In the genomic region with DNA sequence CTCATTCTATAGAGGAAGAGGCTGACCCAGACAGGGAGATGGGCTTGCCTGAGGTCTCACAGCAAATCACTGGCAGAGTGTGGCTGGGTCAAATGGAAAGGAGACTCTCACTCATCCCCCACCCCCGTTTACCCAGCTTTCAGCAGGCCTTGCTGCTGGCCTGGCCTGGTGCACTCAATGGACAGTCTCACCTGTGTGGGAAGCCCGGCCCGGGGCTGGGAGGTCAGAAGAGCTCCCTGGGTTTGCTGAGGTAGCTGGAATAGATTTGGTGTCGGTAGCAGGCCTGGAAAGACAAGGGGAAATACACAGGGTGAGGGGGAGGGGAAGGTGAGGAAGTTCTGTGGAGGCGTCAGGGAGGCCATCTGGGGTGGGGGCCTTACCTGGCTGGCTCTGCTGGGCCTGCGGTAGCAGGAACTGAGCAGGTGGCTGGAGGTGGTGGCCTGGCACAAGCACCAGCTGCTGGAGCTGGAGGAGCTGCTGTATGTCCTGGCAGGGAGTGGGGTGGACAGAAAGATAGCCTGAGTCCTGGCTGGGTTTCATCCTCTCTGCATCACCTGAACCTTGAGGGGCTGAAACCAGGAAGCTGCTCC, we compare ENCODE assay signal across 32 cellular contexts. TPM values are rescaled to one million over a fixed set of nuclear protein-coding genes. Genes with fewer than 3 reads are reported as not detected.
DNase-seq lines count a peak whose midpoint lies in the region; ATAC-seq, FAIRE-seq and TF ChIP-seq lines count a peak whose summit lies in the region.
"Had no signal": no experiment of that assay in that cellular context is flagged by ENCODE, and none has a peak within 500 bp of the region (broad histone marks: within the 10 kb centered on the region; RNA-seq: fewer than 3 reads in every experiment).

No MANE protein-coding gene starts in this region.

- H3K9me3 ChIP-seq in pancreas = no peaks in the 10 kb centered on the region
- H3K9me3 ChIP-seq in CD8-positive, alpha-beta T cell (ENCODE audit: low read length) = no peaks in the 10 kb centered on the region
- H3K9me3 ChIP-seq: gastroesophageal sphincter, left ventricle myocardium inferior, transverse colon had no signal

- no peaks in the 10 kb centered on the region for H3K36me3 ChIP-seq in pancreas
- peaks cover 14% of the 10 kb centered on the region for H3K36me3 ChIP-seq in CD8-positive, alpha-beta T cell (ENCODE audit: insufficient read depth, low read length)
- H3K36me3 ChIP-seq: gastroesophageal sphincter, left ventricle myocardium inferior, transverse colon had no signal

- POLR2A ChIA-PET in CD8-positive, alpha-beta T cell (lab: Charles Lee) = no interaction called here

- WGBS in pancreas, 2 donors = 35 to 42% methylated on average over 6 of the region's 6 CpGs

- no peaks in the 10 kb centered on the region for H3K9me3 Mint-ChIP-seq in dendritic cell treated with granulocyte-macrophage colony-stimulating factor and Interleukin-4, amounts not matched to agents 40 ng/mL and 50 ng/mL, for 4 days
- H3K9me3 Mint-ChIP-seq in CD8-positive, alpha-beta T cell = no peaks in the 10 kb centered on the region
- H3K9me3 Mint-ChIP-seq: activated naive CD4-positive, alpha-beta T cell treated with anti-CD3 and anti-CD28 coated beads, Interleukin-2, amount 50 U/mL, for 72 hours; natural killer cell treated with Interleukin-12 subunit alpha and Interleukin-12 subunit beta and Interleukin-15 and Interleukin-18, amount 100 ng/mL, for 72 hours had no signal

- H3K27ac ChIP-seq in pancreas = peak overlapping the region; percentile 47 to 93 (median 74)
- H3K27ac ChIP-seq in CD8-positive, alpha-beta T cell (ENCODE audit: low read depth, low read length) = no peak overlapping the region
- H3K27ac ChIP-seq: gastroesophageal sphincter, left ventricle myocardium inferior, PC-9, skin epidermis, transverse colon had no signal

- intact Hi-C loops in dendritic cell treated with granulocyte-macrophage colony-stimulating factor and Interleukin-4, amounts not matched to agents 40 ng/mL and 50 ng/mL, for 4 days (cut with micrococcal nuclease) = no loop called here
- intact Hi-C loops in pancreas (cut with DNase I) = no loop called here
- intact Hi-C loops in CD8-positive, alpha-beta T cell (cut with DNase I, micrococcal nuclease) = no loop called here

- TF ChIP-seq CTCF in pancreas (IDR thresholded peaks at IDR 0.05) = no peak
- TF ChIP-seq CTCF in CD8-positive, alpha-beta T cell (IDR thresholded peaks at IDR 0.05) = no peak

- H3K4me1 Mint-ChIP-seq in dendritic cell treated with granulocyte-macrophage colony-stimulating factor and Interleukin-4, amounts not matched to agents 40 ng/mL and 50 ng/mL, for 4 days (ENCODE audit: low read depth) = no peaks in the 10 kb centered on the region
- no peaks in the 10 kb centered on the region for H3K4me1 Mint-ChIP-seq in CD8-positive, alpha-beta T cell (ENCODE audit: low read depth)

- H3K27me3 Mint-ChIP-seq in dendritic cell treated with granulocyte-macrophage colony-stimulating factor and Interleukin-4, amounts not matched to agents 40 ng/mL and 50 ng/mL, for 4 days = no peaks in the 10 kb centered on the region
- no peaks in the 10 kb centered on the region for H3K27me3 Mint-ChIP-seq in CD8-positive, alpha-beta T cell (ENCODE audit: low read depth)
- H3K27me3 Mint-ChIP-seq: natural killer cell treated with Interleukin-12 subunit alpha and Interleukin-12 subunit beta and Interleukin-15 and Interleukin-18, amount 100 ng/mL, for 72 hours had no signal

- peaks cover 20 to 28% (median 22%) of the 10 kb centered on the region in 3 donors for H3K4me1 ChIP-seq in pancreas
- H3K4me1 ChIP-seq in CD8-positive, alpha-beta T cell (ENCODE audit: insufficient read depth, low read length) = no peaks in the 10 kb centered on the region
- H3K4me1 ChIP-seq: left ventricle myocardium inferior had no signal

- FAIRE-seq in pancreas (lab: Jason Lieb, UNC) = no peak
- FAIRE-seq: D721Med, endometrium, GM12891, HepG2 had no signal

- peak; percentile 49 for DNase-seq in G401 (ENCODE audit: low spot score)
- peak; percentile 53 for DNase-seq in NCI-H2196 treated with DMSO at 0.1 percent for 48 hours (lab: John Stamatoyannopoulos, UW; ENCODE audit: unreplicated experiment)
- DNase-seq in pancreas = peak in 4 of 6 donors; percentile 58 to 77 (median 68)
- DNase-seq in CD8-positive, alpha-beta T cell = no peak
- DNase-seq in middle frontal gyrus (ENCODE audit: extremely low spot score, low spot score) = no peak
- DNase-seq: activated CD4-positive, alpha-beta T cell treated with anti-CD3 and anti-CD28 coated beads, Interleukin-2, amount 50 U/mL, for 48 hours; activated CD4-positive, CD25-positive, alpha-beta regulatory T cell; activated CD8-positive, alpha-beta memory T cell treated with anti-CD3 and anti-CD28 coated beads, Interleukin-2, amount 50 U/mL, for 48 hours; dermis blood vessel endothelial cell; hippocampal formation; Kasumi-1; left ventricle myocardium inferior; MV-4-11; NCI-H524; NK-92 treated with Interleukin-12 subunit alpha and Interleukin-12 subunit beta, amount 100 ng/mL, for 24 hours; retina; SIG-M5; stimulated activated CD8-positive, alpha-beta memory T cell treated with anti-CD3 and anti-CD28 coated beads, Interleukin-4, amount 100 ng/mL, for 48 hours; SW 1271; T1000; transverse colon had no signal

- no peak overlapping the region for H3K4me3 ChIP-seq in pancreas
- H3K4me3 ChIP-seq in CD8-positive, alpha-beta T cell (ENCODE audit: low read depth, low read length) = no peak overlapping the region
- H3K4me3 ChIP-seq: gastroesophageal sphincter, left ventricle myocardium inferior, PC-9, skin epidermis, transverse colon had no signal

- CTCF ChIA-PET in CD8-positive, alpha-beta T cell (lab: Charles Lee) = interaction anchor here (1.3 to 2.9 kb wide), 4 partner anchors 10 to 339 kb away, joined by 3 to 17 read pairs (median 5); no protein-coding TSS in a partner anchor

- ATAC-seq in pancreas = peak; percentile 50 to 76 (median 70)
- ATAC-seq in CD8-positive, alpha-beta T cell = no peak
- no peak for ATAC-seq in GM18520 (IDR thresholded peaks at IDR 0.05; ENCODE audit: unreplicated experiment)
- ATAC-seq: activated naive CD4-positive, alpha-beta T cell treated with anti-CD3 and anti-CD28 coated beads, Interleukin-2, amount 50 U/mL, for 72 hours; gastroesophageal sphincter; HepG2; natural killer cell treated with Interleukin-12 subunit alpha and Interleukin-12 subunit beta and Interleukin-15 and Interleukin-18, amount 100 ng/mL, for 72 hours had no signal

- H3K27ac Mint-ChIP-seq in dendritic cell treated with granulocyte-macrophage colony-stimulating factor and Interleukin-4, amounts not matched to agents 40 ng/mL and 50 ng/mL, for 4 days = peak overlapping the region; percentile 27
- H3K27ac Mint-ChIP-seq in CD8-positive, alpha-beta T cell = no peak overlapping the region
- H3K27ac Mint-ChIP-seq: natural killer cell treated with Interleukin-12 subunit alpha and Interleukin-12 subunit beta and Interleukin-15 and Interleukin-18, amount 100 ng/mL, for 72 hours had no signal

- H3K27me3 ChIP-seq in pancreas = no peaks in the 10 kb centered on the region
- no peaks in the 10 kb centered on the region for H3K27me3 ChIP-seq in CD8-positive, alpha-beta T cell (ENCODE audit: insufficient read depth, low read length)
- H3K27me3 ChIP-seq: gastroesophageal sphincter, transverse colon had no signal

- H3K4me3 Mint-ChIP-seq in dendritic cell treated with granulocyte-macrophage colony-stimulating factor and Interleukin-4, amounts not matched to agents 40 ng/mL and 50 ng/mL, for 4 days = no peak overlapping the region
- H3K4me3 Mint-ChIP-seq in CD8-positive, alpha-beta T cell = no peak overlapping the region
- H3K4me3 Mint-ChIP-seq: natural killer cell treated with Interleukin-12 subunit alpha and Interleukin-12 subunit beta and Interleukin-15 and Interleukin-18, amount 100 ng/mL, for 72 hours had no signal

- H3K36me3 Mint-ChIP-seq in dendritic cell treated with granulocyte-macrophage colony-stimulating factor and Interleukin-4, amounts not matched to agents 40 ng/mL and 50 ng/mL, for 4 days (ENCODE audit: low read depth) = peaks cover 93% of the 10 kb centered on the region
- peaks cover 64% of the 10 kb centered on the region for H3K36me3 Mint-ChIP-seq in CD8-positive, alpha-beta T cell

- in situ Hi-C loops in G401 (cut with HindIII; ENCODE audit: low sequenced_read_pairs) = no loop called here

RNA-seq across cellular contexts. Expression of gene ZNF574, which starts 23.5 kb away (rescaled TPM):
- total RNA-seq in G401 (2014; rRNA removed; shearing (Covaris generic)) = 22.4 and 22.7 TPM in 2 replicates
- 1 to 10 TPM; 3.9 to 8.5 (median 5.8) TPM for total RNA-seq in pancreas
- 1 to 10 TPM; 4.9 to 6.2 TPM for polyA plus RNA-seq in pancreas
- total RNA-seq in CD8-positive, alpha-beta T cell = 10 to 100 TPM; 25.0 to 26.2 TPM

RNA-seq across cellular contexts. Expression of gene GRIK5, which starts 29.4 kb away (rescaled TPM):
- 0.49 and 1.1 TPM in 2 replicates for total RNA-seq in G401 (2014; rRNA removed; shearing (Covaris generic))
- 1 to 10 TPM; 1.9 to 3.6 (median 3.1) TPM for total RNA-seq in pancreas
- polyA plus RNA-seq in pancreas = 10 to 100 TPM in 1 of 2 donors, 1 to 10 TPM in 1; 4.8 to 10.5 TPM
- total RNA-seq in CD8-positive, alpha-beta T cell = under 1 TPM; 0.19 to 0.50 TPM
- total RNA-seq: HepG2 had no signal
- polyA plus RNA-seq: HepG2 had no signal

RNA-seq across cellular contexts. Expression of gene POU2F2, which starts 32.8 kb away (rescaled TPM):
- total RNA-seq in G401 (2014; rRNA removed; shearing (Covaris generic)) = not detected in 2 replicates
- total RNA-seq in pancreas = 1 to 10 TPM in 3 of 6 donors, under 1 TPM in 3; 0.56 to 5.6 (median 1.00) TPM
- polyA plus RNA-seq in pancreas = 1 to 10 TPM; 1.7 to 1.9 TPM
- 10 to 100 TPM; 14.6 to 17.0 TPM for total RNA-seq in CD8-positive, alpha-beta T cell

Comparison
In these comparisons a context has a peak if more than half of its experiments do, and no peak if none do; other contexts are left out.
1. DNase-seq: peak in G401 (single experiment), NCI-H2196 treated with DMSO at 0.1 percent for 48 hours (single experiment) and pancreas (4 of 6); none in CD8-positive, alpha-beta T cell (0 of 7) and middle frontal gyrus (single experiment).
2. ATAC-seq: peak in pancreas (4 of 4); none in CD8-positive, alpha-beta T cell (single experiment) and GM18520 (single experiment).